Comparison of ENCODE assay signal across 8 cellular contexts in the genomic region with DNA sequence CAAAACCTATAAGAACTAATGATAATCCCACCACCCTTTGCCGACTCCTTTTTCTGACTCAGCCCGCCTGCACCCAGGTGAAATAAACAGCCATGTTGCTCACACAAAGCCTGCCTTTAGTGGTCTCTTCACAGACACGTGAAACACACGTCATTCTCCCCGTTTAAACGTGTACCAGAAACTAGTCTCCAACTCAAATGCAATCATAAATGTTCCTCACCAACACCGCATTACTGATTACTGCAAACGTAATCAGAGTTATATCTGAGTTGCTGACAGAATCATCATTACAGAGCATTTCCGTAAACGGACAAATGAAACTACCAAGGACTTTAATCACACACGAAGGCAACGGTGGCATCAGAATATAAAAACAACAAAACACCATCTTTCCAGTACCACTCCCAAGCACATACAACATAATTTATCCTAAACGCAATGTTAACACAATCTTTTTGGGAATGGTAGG. TPM values are rescaled to one million over a fixed set of nuclear protein-coding genes. Genes with fewer than 3 reads are reported as not detected.
DNase-seq lines count a peak whose midpoint lies in the region; ATAC-seq, FAIRE-seq and TF ChIP-seq lines count a peak whose summit lies in the region.

No MANE protein-coding gene starts in this region.

- H3K36me3 ChIP-seq in keratinocyte (ENCODE audit: control insufficient read depth in 2 of 2, extremely low read depth in 1 of 2, insufficient read depth in 2 of 2, low read length in 2 of 2) = peaks cover 8 to 28% of the 10 kb centered on the region in 2 experiments

- H3K4me1 ChIP-seq in keratinocyte (ENCODE audit: control insufficient read depth, extremely low read depth, insufficient read depth, low read length) = peaks cover 23% of the 10 kb centered on the region

- no peaks in the 10 kb centered on the region for H3K9me3 ChIP-seq in keratinocyte (ENCODE audit: control insufficient read depth, low read depth, low read length)

- no peaks in the 10 kb centered on the region for H3K9me1 ChIP-seq in keratinocyte (ENCODE audit: control insufficient read depth, extremely low read depth, insufficient read depth, low read length)

- H3K9ac ChIP-seq in keratinocyte (ENCODE audit: control insufficient read depth, extremely low read depth, insufficient read depth, low read length) = peak overlapping the region; percentile 98

- FAIRE-seq in keratinocyte (lab: Jason Lieb, UNC) = no peak

- TF ChIP-seq CTCF in keratinocyte (optimal IDR thresholded peaks at IDR 0.05 in 1 of 3, IDR thresholded peaks at IDR 0.05 in 1 of 3, conservative IDR thresholded peaks at IDR 0.05 in 1 of 3; ENCODE audit: extremely low read depth in 1 of 3, insufficient read depth in 2 of 3, low read length in 3 of 3) = no peak

- dilution Hi-C loops in keratinocyte (cut with MboI; ENCODE audit: extremely low pct_ligation_motif_present, low sequenced_read_pairs) = no loop called here

- peak overlapping the region; percentile 84 for H3K4me2 ChIP-seq in keratinocyte (ENCODE audit: control insufficient read depth, extremely low read depth, insufficient read depth, low read depth, low read length)

- no peaks in the 10 kb centered on the region for H4K20me1 ChIP-seq in keratinocyte (ENCODE audit: control insufficient read depth, extremely low read depth, insufficient read depth, low read length)

- DNase-seq in AG08396 (ENCODE audit: low spot score) (peak; percentile 32), H4 (ENCODE audit: low spot score) (peak; percentile 65), SW 1271 (lab: John Stamatoyannopoulos, UW) (peak; percentile 5 to 67), amniotic stem cell (lab: John Stamatoyannopoulos, UW) (peak; percentile 62), keratinocyte (ENCODE audit: low read depth, low spot score) (no peak), occipital lobe (lab: John Stamatoyannopoulos, UW) (no peak)
- DNase-seq in stimulated activated CD4-positive, alpha-beta T cell treated with anti-CD3 and anti-CD28 coated beads, Interleukin-1b, Interleukin-23, amount 100 ng/mL, for 24 hours (ENCODE audit: low read depth in 4 of 4, low spot score in 1 of 4) = peak in 3 of 4 experiments; percentile 43 to 47 (median 46)

- H3K27me3 ChIP-seq in keratinocyte (ENCODE audit: control insufficient read depth, extremely low read depth, insufficient read depth, low read length) = no peaks in the 10 kb centered on the region

- peak overlapping the region; percentile 79 to 92 (median 89) for H3K4me3 ChIP-seq in keratinocyte (ENCODE audit: control insufficient read depth in 2 of 3, extremely low read depth in 1 of 3, insufficient read depth in 2 of 3, low read depth in 1 of 3, low read length in 3 of 3)

- H3K79me2 ChIP-seq in keratinocyte (ENCODE audit: control insufficient read depth, insufficient read depth, low read length) = peaks cover 68% of the 10 kb centered on the region

- ATAC-seq in GM19395 (IDR thresholded peaks at IDR 0.05; ENCODE audit: unreplicated experiment) = no peak

- H2AFZ ChIP-seq in keratinocyte (ENCODE audit: control insufficient read depth, low read length) = no peak overlapping the region

- H3K27ac ChIP-seq in keratinocyte (ENCODE audit: control insufficient read depth, insufficient read depth, low read length) = peak overlapping the region; percentile 96

RNA-seq across cellular contexts. Expression of gene CLK1, which starts 1.9 kb away (rescaled TPM):
- 21.1 and 43.6 TPM in 2 replicates for total RNA-seq in H4 (2014; rRNA removed; shearing (Covaris generic))
- 40.2 to 70.4 TPM (median 48.0 TPM) in 3 replicates for polyA plus RNA-seq in keratinocyte
- 350 TPM for polyA plus RNA-seq in keratinocyte (2011; ENCODE audit: low read depth)
- 11.0 and 26.5 TPM in 2 replicates for polyA plus RNA-seq in keratinocyte (2011; cell fraction: cytosol; rRNA removed)
- 83.7 and 132 TPM in 2 replicates for polyA plus RNA-seq in keratinocyte (2011; cell fraction: nucleus; rRNA removed)
- polyA plus RNA-seq in keratinocyte (2012; ENCODE audit: low replicate concordance) = 31.6 and 131 TPM in 2 replicates
- 6.5 to 35.2 TPM (median 14.1 TPM) in 3 replicates for polyA minus RNA-seq in keratinocyte
- polyA minus RNA-seq in keratinocyte (2011; cell fraction: cytosol; rRNA and poly(A)+ RNA removed) = 18.4 TPM
- 29.6 and 52.5 TPM in 2 replicates for polyA minus RNA-seq in keratinocyte (2011; cell fraction: nucleus; rRNA and poly(A)+ RNA removed)
- total RNA-seq in occipital lobe = 244 TPM

RNA-seq across cellular contexts. Expression of gene PPIL3, which starts 26.3 kb away (rescaled TPM):
- 61.4 and 83.7 TPM in 2 replicates for total RNA-seq in H4 (2014; rRNA removed; shearing (Covaris generic))
- 28.1 to 84.0 TPM (median 47.2 TPM) in 3 replicates for polyA plus RNA-seq in keratinocyte
- 20.9 TPM for polyA plus RNA-seq in keratinocyte (2011; ENCODE audit: low read depth)
- 33.4 and 67.0 TPM in 2 replicates for polyA plus RNA-seq in keratinocyte (2011; cell fraction: cytosol; rRNA removed)
- 54.6 and 68.2 TPM in 2 replicates for polyA plus RNA-seq in keratinocyte (2011; cell fraction: nucleus; rRNA removed)
- polyA plus RNA-seq in keratinocyte (2012; ENCODE audit: low replicate concordance) = 23.7 and 41.7 TPM in 2 replicates
- 3.8 to 20.6 TPM (median 14.0 TPM) in 3 replicates for polyA minus RNA-seq in keratinocyte
- 9.6 TPM for polyA minus RNA-seq in keratinocyte (2011; cell fraction: cytosol; rRNA and poly(A)+ RNA removed)
- polyA minus RNA-seq in keratinocyte (2011; cell fraction: nucleus; rRNA and poly(A)+ RNA removed) = 4.7 and 12.2 TPM in 2 replicates
- total RNA-seq in occipital lobe = 47.4 TPM

RNA-seq across cellular contexts. Expression of gene NIF3L1, which starts 26.6 kb away (rescaled TPM):
- total RNA-seq in H4 (2014; rRNA removed; shearing (Covaris generic)) = 56.5 and 57.4 TPM in 2 replicates
- polyA plus RNA-seq in keratinocyte = 44.8 to 67.1 TPM (median 49.8 TPM) in 3 replicates
- 14.2 TPM for polyA plus RNA-seq in keratinocyte (2011; ENCODE audit: low read depth)
- 33.7 and 56.0 TPM in 2 replicates for polyA plus RNA-seq in keratinocyte (2011; cell fraction: cytosol; rRNA removed)
- polyA plus RNA-seq in keratinocyte (2011; cell fraction: nucleus; rRNA removed) = 60.0 and 66.0 TPM in 2 replicates
- polyA plus RNA-seq in keratinocyte (2012; ENCODE audit: low replicate concordance) = 19.1 and 20.0 TPM in 2 replicates
- polyA minus RNA-seq in keratinocyte = 24.5 to 43.9 TPM (median 29.9 TPM) in 3 replicates
- 16.1 TPM for polyA minus RNA-seq in keratinocyte (2011; cell fraction: cytosol; rRNA and poly(A)+ RNA removed)
- polyA minus RNA-seq in keratinocyte (2011; cell fraction: nucleus; rRNA and poly(A)+ RNA removed) = 19.4 and 23.4 TPM in 2 replicates
- 34.9 TPM for total RNA-seq in occipital lobe

RNA-seq across cellular contexts. Expression of gene BZW1, which starts 50.9 kb away (rescaled TPM):
- total RNA-seq in H4 (2014; rRNA removed; shearing (Covaris generic)) = 327 and 428 TPM in 2 replicates
- 297 to 402 TPM (median 326 TPM) in 3 replicates for polyA plus RNA-seq in keratinocyte
- 552 TPM for polyA plus RNA-seq in keratinocyte (2011; ENCODE audit: low read depth)
- 254 and 501 TPM in 2 replicates for polyA plus RNA-seq in keratinocyte (2011; cell fraction: cytosol; rRNA removed)
- polyA plus RNA-seq in keratinocyte (2011; cell fraction: nucleus; rRNA removed) = 251 and 289 TPM in 2 replicates
- 318 and 409 TPM in 2 replicates for polyA plus RNA-seq in keratinocyte (2012; ENCODE audit: low replicate concordance)
- polyA minus RNA-seq in keratinocyte = 283 to 517 TPM (median 357 TPM) in 3 replicates
- 315 TPM for polyA minus RNA-seq in keratinocyte (2011; cell fraction: cytosol; rRNA and poly(A)+ RNA removed)
- 128 and 247 TPM in 2 replicates for polyA minus RNA-seq in keratinocyte (2011; cell fraction: nucleus; rRNA and poly(A)+ RNA removed)
- 444 TPM for total RNA-seq in occipital lobe

Comparison
In these comparisons a context has a peak if more than half of its experiments do, and no peak if none do; other contexts are left out.
1. DNase-seq: peak in AG08396 (single experiment), H4 (single experiment), SW 1271 (2 of 2), amniotic stem cell (single experiment) and stimulated activated CD4-positive, alpha-beta T cell treated with anti-CD3 and anti-CD28 coated beads, Interleukin-1b, Interleukin-23, amount 100 ng/mL, for 24 hours (3 of 4); none in keratinocyte (single experiment) and occipital lobe (single experiment).